In genomic region chr14:67579040-67579439, GRCh38 we compare ENCODE assay signal across 27 cellular contexts.
"Had no signal": no experiment of that assay in that cellular context is flagged by ENCODE, and none has a peak within 500 bp of the region (broad histone marks: within the 10 kb centered on the region; RNA-seq: fewer than 3 reads in every experiment).

No MANE protein-coding gene starts in this region.

- ATAC-seq: activated naive CD4-positive, alpha-beta T cell treated with anti-CD3 and anti-CD28 coated beads, Interleukin-2, amount 50 U/mL, for 72 hours; Panc1 had no signal

- H3K4me2 ChIP-seq: SK-N-SH had no signal

- H3K4me1 ChIP-seq: SJCRH30 had no signal

- H3K27me3 ChIP-seq: brain microvascular endothelial cell, cardiac muscle cell, SJCRH30 had no signal

- DNase-seq: activated CD4-positive, alpha-beta memory T cell treated with anti-CD3 and anti-CD28 coated beads for 36 hours; activated CD4-positive, alpha-beta T cell treated with anti-CD3 and anti-CD28 coated beads, Interleukin-2, amount 10 ng/mL, durations not matched to agents 7 days and 5 days; activated CD4-positive, CD25-positive, alpha-beta regulatory T cell; activated CD8-positive, alpha-beta memory T cell treated with anti-CD3 and anti-CD28 coated beads, Interleukin-2, amount 50 U/mL, for 4 hours; activated naive CD4-positive, alpha-beta T cell treated with Interleukin-2 at 50 U/mL for 16 hours; activated T-cell treated with anti-CD3 and anti-CD28 coated beads, Interleukin-2, amount 50 U/mL, for 1 hour; brain microvascular endothelial cell; KG1; NCI-H1092 treated with DMSO at 0.1 percent for 48 hours; NCI-H1417 treated with DMSO at 0.1 percent for 48 hours; NCI-H1694; NCI-H2029; NCI-H2107; NCI-H2171 treated with DMSO at 0.1 percent for 48 hours; NCI-H226; NCI-H526; NCI-H774; OCI-M1; Right ventricle myocardium superior; RPMI8226; SJCRH30; SK-N-SH; T-helper 1 cell had no signal

- H3K4me3 Mint-ChIP-seq: activated CD4-positive, alpha-beta memory T cell treated with anti-CD3 and anti-CD28 coated beads for 36 hours; activated CD4-positive, alpha-beta T cell treated with anti-CD3 and anti-CD28 coated beads, Interleukin-2, amount 10 ng/mL, durations not matched to agents 7 days and 5 days had no signal

- H3K36me3 ChIP-seq: brain microvascular endothelial cell, SJCRH30 had no signal

- H3K4me3 ChIP-seq: cardiac muscle cell, SJCRH30 had no signal

- H3K27ac Mint-ChIP-seq: activated CD4-positive, alpha-beta memory T cell treated with anti-CD3 and anti-CD28 coated beads for 36 hours; activated CD4-positive, alpha-beta T cell treated with anti-CD3 and anti-CD28 coated beads, Interleukin-2, amount 10 ng/mL, durations not matched to agents 7 days and 5 days; IgD-negative memory B cell had no signal

- H3K27ac ChIP-seq: brain microvascular endothelial cell, cardiac muscle cell, SJCRH30 had no signal

- H3K27me3 Mint-ChIP-seq: activated CD4-positive, alpha-beta memory T cell treated with anti-CD3 and anti-CD28 coated beads for 36 hours; activated CD4-positive, alpha-beta T cell treated with anti-CD3 and anti-CD28 coated beads, Interleukin-2, amount 10 ng/mL, durations not matched to agents 7 days and 5 days; IgD-negative memory B cell had no signal

- H3K36me3 Mint-ChIP-seq: activated CD4-positive, alpha-beta memory T cell treated with anti-CD3 and anti-CD28 coated beads for 36 hours; activated naive CD4-positive, alpha-beta T cell treated with anti-CD3 and anti-CD28 coated beads, Interleukin-2, amount 50 U/mL, for 72 hours; IgD-negative memory B cell had no signal

- H3K9me3 ChIP-seq: SJCRH30, SK-N-SH had no signal

- H3K9ac ChIP-seq: SK-N-SH had no signal

- H3K9me3 Mint-ChIP-seq: activated CD4-positive, alpha-beta memory T cell treated with anti-CD3 and anti-CD28 coated beads for 36 hours; activated CD4-positive, alpha-beta T cell treated with anti-CD3 and anti-CD28 coated beads, Interleukin-2, amount 10 ng/mL, durations not matched to agents 7 days and 5 days; activated naive CD4-positive, alpha-beta T cell treated with anti-CD3 and anti-CD28 coated beads, Interleukin-2, amount 50 U/mL, for 72 hours; IgD-negative memory B cell had no signal

- H3K4me1 Mint-ChIP-seq: IgD-negative memory B cell had no signal
